8 cellular contexts compared by ENCODE assay signal in the genomic region with DNA sequence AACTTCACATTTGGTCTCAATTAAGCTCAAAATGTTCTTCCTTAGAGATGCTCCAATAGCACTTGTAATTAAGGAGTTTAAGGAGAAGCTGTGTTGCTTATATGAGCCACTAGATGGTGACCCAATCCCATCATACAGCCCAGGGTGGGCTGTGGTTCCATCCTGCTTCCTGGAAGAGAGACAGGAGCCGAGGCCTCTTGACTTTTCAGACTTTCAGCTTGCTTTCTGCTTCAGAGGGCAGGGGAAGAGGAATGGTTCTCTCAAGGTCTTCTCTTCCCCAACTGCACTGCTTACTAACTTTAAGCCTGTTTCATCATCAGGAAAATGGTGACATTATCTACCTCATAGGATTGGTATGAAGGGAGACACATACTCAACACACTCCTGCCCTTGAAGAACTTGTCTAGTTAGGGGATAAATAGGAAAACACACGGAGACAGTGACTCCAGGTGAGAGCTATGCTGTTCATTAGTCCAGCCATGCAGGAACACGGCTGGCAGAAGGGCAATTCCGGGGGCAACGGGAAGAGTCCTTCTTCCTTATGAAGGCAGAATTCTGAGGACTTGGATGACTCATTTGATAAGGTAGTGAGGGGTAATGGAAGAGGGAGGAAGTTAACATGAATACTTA. TPM values are rescaled to one million over a fixed set of nuclear protein-coding genes. Genes with fewer than 3 reads are reported as not detected.
DNase-seq lines count a peak whose midpoint lies in the region; ATAC-seq and TF ChIP-seq lines count a peak whose summit lies in the region.

No MANE protein-coding gene starts in this region.

- H3K4me1 Mint-ChIP-seq in activated CD8-positive, alpha-beta T cell treated with anti-CD3 and anti-CD28 coated beads for 36 hours (ENCODE audit: low read depth) = peaks cover 5% of the 10 kb centered on the region
- H3K4me1 Mint-ChIP-seq in glutamatergic neuron (ENCODE audit: low read depth, unreplicated experiment) = peaks cover 7% of the 10 kb centered on the region

- no peaks in the 10 kb centered on the region for H3K27me3 Mint-ChIP-seq in activated CD8-positive, alpha-beta T cell treated with anti-CD3 and anti-CD28 coated beads for 36 hours
- no peaks in the 10 kb centered on the region for H3K27me3 Mint-ChIP-seq in glutamatergic neuron (ENCODE audit: unreplicated experiment)

- DNase-seq in A172 (ENCODE audit: low spot score) (peak; percentile 34), NCI-H1105 treated with DMSO at 0.1 percent for 48 hours (lab: John Stamatoyannopoulos, UW) (peak; percentile 73), glutamatergic neuron (peak; percentile 51), posterior vena cava (ENCODE audit: low spot score) (peak; percentile 55)
- peak; percentile 19 for DNase-seq in activated CD8-positive, alpha-beta T cell treated with anti-CD3 and anti-CD28 coated beads for 36 hours

- peak; percentile 72 for ATAC-seq in activated CD8-positive, alpha-beta T cell treated with anti-CD3 and anti-CD28 coated beads for 36 hours
- no peak for ATAC-seq in GM18502 (IDR thresholded peaks at IDR 0.05; ENCODE audit: poor library complexity, unreplicated experiment)
- ATAC-seq in GM19023 (IDR thresholded peaks at IDR 0.05; ENCODE audit: unreplicated experiment) = no peak

- H3K27ac Mint-ChIP-seq in activated CD8-positive, alpha-beta T cell treated with anti-CD3 and anti-CD28 coated beads for 36 hours = no peak overlapping the region
- H3K27ac Mint-ChIP-seq in glutamatergic neuron (ENCODE audit: unreplicated experiment) = no peak overlapping the region

- H3K9me3 Mint-ChIP-seq in activated CD8-positive, alpha-beta T cell treated with anti-CD3 and anti-CD28 coated beads for 36 hours = no peaks in the 10 kb centered on the region
- H3K9me3 Mint-ChIP-seq in glutamatergic neuron (ENCODE audit: unreplicated experiment) = no peaks in the 10 kb centered on the region

- no peak overlapping the region for H3K4me3 Mint-ChIP-seq in activated CD8-positive, alpha-beta T cell treated with anti-CD3 and anti-CD28 coated beads for 36 hours
- no peak overlapping the region for H3K4me3 Mint-ChIP-seq in glutamatergic neuron (ENCODE audit: unreplicated experiment)

- TF ChIP-seq CTCF in GM12873 (IDR thresholded peaks at IDR 0.05; ENCODE audit: insufficient read depth, low read depth, low read length, missing control alignments) (peak; percentile 55), glutamatergic neuron (IDR thresholded peaks at IDR 0.05; ENCODE audit: partially characterized antibody, unreplicated experiment) (peak; percentile 75)
- TF ChIP-seq CTCF in activated CD8-positive, alpha-beta T cell treated with anti-CD3 and anti-CD28 coated beads for 36 hours (IDR thresholded peaks at IDR 0.05) = peak; percentile 65

- POLR2A ChIA-PET in activated CD8-positive, alpha-beta T cell treated with anti-CD3 and anti-CD28 coated beads for 36 hours (lab: Charles Lee) = no interaction called here

- H3K36me3 Mint-ChIP-seq in activated CD8-positive, alpha-beta T cell treated with anti-CD3 and anti-CD28 coated beads for 36 hours (ENCODE audit: low read depth) = no peaks in the 10 kb centered on the region
- no peaks in the 10 kb centered on the region for H3K36me3 Mint-ChIP-seq in glutamatergic neuron (ENCODE audit: unreplicated experiment)

- intact Hi-C loops in activated CD8-positive, alpha-beta T cell treated with anti-CD3 and anti-CD28 coated beads for 36 hours (cut with micrococcal nuclease) = loop anchor here (5.0 kb wide), 1 partner anchor 51 kb away; no protein-coding TSS in a partner anchor
- intact Hi-C loops in posterior vena cava (cut with DNase I) = no loop called here

- CTCF ChIA-PET in activated CD8-positive, alpha-beta T cell treated with anti-CD3 and anti-CD28 coated beads for 36 hours (lab: Charles Lee) = interaction anchor here (0.7 to 3.1 kb wide), 12 partner anchors 13 to 308 kb away, joined by 3 to 35 read pairs (median 4); a partner anchor contains a TSS

RNA-seq across cellular contexts. Expression of a gene that starts 20.1 kb away (rescaled TPM):
- 25.8 and 30.8 TPM in 2 replicates for total RNA-seq in A172 (2014; rRNA removed; shearing (Covaris generic))
- 10 to 100 TPM; 12.7 to 13.3 TPM for total RNA-seq in activated CD8-positive, alpha-beta T cell treated with anti-CD3 and anti-CD28 coated beads for 36 hours
- 15.8 TPM for total RNA-seq in glutamatergic neuron (ENCODE audit: unreplicated experiment)
- 10 to 100 TPM; 12.5 to 15.7 TPM for total RNA-seq in posterior vena cava

RNA-seq across cellular contexts. Expression of a gene that starts 28.3 kb away (rescaled TPM):
- 0.26 and 1.4 TPM in 2 replicates for total RNA-seq in A172 (2014; rRNA removed; shearing (Covaris generic))
- total RNA-seq in activated CD8-positive, alpha-beta T cell treated with anti-CD3 and anti-CD28 coated beads for 36 hours = under 1 TPM; 0.70 to 0.74 TPM
- total RNA-seq in glutamatergic neuron (ENCODE audit: unreplicated experiment) (0.74 TPM), posterior vena cava (10 to 100 TPM in 1 of 2 donors, 1 to 10 TPM in 1; 6.6 to 10.5 TPM)

Comparison
In these comparisons a context has a peak if more than half of its experiments do, and no peak if none do; other contexts are left out.
1. DNase-seq: peak in every context shown above with its lines; median percentile 73 in NCI-H1105 treated with DMSO at 0.1 percent for 48 hours; 55 in posterior vena cava; 51 in glutamatergic neuron; 34 in A172; 19 in activated CD8-positive, alpha-beta T cell treated with anti-CD3 and anti-CD28 coated beads for 36 hours.